1 cellular context compared by ENCODE assay signal in genomic region chr9:133584559-133585476, GRCh38.
TF ChIP-seq lines count a peak whose summit lies in the region.

No MANE protein-coding gene starts in this region.

TF ChIP-seq in HEK293, 187 proteins besides CTCF, POLR2A, EP300 and RAD21 (continued from another document):
- peak; percentile 35 for TF ChIP-seq ZBTB8A (tag by site-specific recombination; IDR thresholded peaks at IDR 0.05)
- TF ChIP-seq ZNF2 (tag by site-specific recombination; IDR thresholded peaks at IDR 0.05) = peak; percentile 44
- no peak for TF ChIP-seq ZNF202 (tag by site-specific recombination; IDR thresholded peaks at IDR 0.05; ENCODE audit: borderline replicate concordance)
- peak; percentile 56; the same call in 1 of the 2 replicates for TF ChIP-seq ZNF596 (tag by site-specific recombination; IDR thresholded peaks at IDR 0.05)
- peak; percentile 98 for TF ChIP-seq ZIC2 (tag by site-specific recombination; IDR thresholded peaks at IDR 0.05)
- TF ChIP-seq PRDM6 (tag by site-specific recombination; IDR thresholded peaks at IDR 0.05) = 0 out of 2 replicates have a peak, but pooled peaks have one; percentile 25
- peak; percentile 50 for TF ChIP-seq SP2 (tag by site-specific recombination; IDR thresholded peaks at IDR 0.05)
- peak; percentile 61; the same call in 1 of the 2 replicates for TF ChIP-seq GLIS2 (tag by site-specific recombination; IDR thresholded peaks at IDR 0.05)
- TF ChIP-seq ZNF777 (tag by site-specific recombination; IDR thresholded peaks at IDR 0.05; ENCODE audit: borderline replicate concordance) = 0 out of 2 replicates have a peak, but pooled peaks have one; percentile 6
- no peak for TF ChIP-seq YY2 (tag by site-specific recombination; IDR thresholded peaks at IDR 0.05)
- TF ChIP-seq SALL2 (tag by site-specific recombination; IDR thresholded peaks at IDR 0.05; ENCODE audit: borderline replicate concordance) = no peak
- TF ChIP-seq ZNF394 (tag by site-specific recombination; IDR thresholded peaks at IDR 0.05; ENCODE audit: borderline replicate concordance) = no peak
- peak; percentile 25; the same call in 1 of the 2 replicates for TF ChIP-seq EGR2 (tag by site-specific recombination; IDR thresholded peaks at IDR 0.05; ENCODE audit: low read depth)
- 0 out of 2 replicates have a peak, but pooled peaks have one; percentile 43 for TF ChIP-seq SCRT2 (tag by site-specific recombination; IDR thresholded peaks at IDR 0.05)
- no peak for TF ChIP-seq ZNF354C (tag by site-specific recombination; IDR thresholded peaks at IDR 0.05; ENCODE audit: borderline replicate concordance, low read depth)
- 0 out of 2 replicates have a peak, but pooled peaks have one; percentile 3 for TF ChIP-seq ZBTB11 (tag by site-specific recombination; conservative IDR thresholded peaks at IDR 0.05; ENCODE audit: low read depth)
- peak; percentile 78 for TF ChIP-seq ZNF561 (tag by site-specific recombination; IDR thresholded peaks at IDR 0.05; ENCODE audit: borderline replicate concordance)
- peak; percentile 61 for TF ChIP-seq ZEB2 (tag by site-specific recombination; IDR thresholded peaks at IDR 0.05)
- TF ChIP-seq ZNF211 (tag by site-specific recombination; IDR thresholded peaks at IDR 0.05; ENCODE audit: low read depth) = no peak
- peak; percentile 39; the same call in 1 of the 2 replicates for TF ChIP-seq ZNF843 (tag by site-specific recombination; IDR thresholded peaks at IDR 0.05)
